1 cellular context compared by ENCODE assay signal in the genomic region with DNA sequence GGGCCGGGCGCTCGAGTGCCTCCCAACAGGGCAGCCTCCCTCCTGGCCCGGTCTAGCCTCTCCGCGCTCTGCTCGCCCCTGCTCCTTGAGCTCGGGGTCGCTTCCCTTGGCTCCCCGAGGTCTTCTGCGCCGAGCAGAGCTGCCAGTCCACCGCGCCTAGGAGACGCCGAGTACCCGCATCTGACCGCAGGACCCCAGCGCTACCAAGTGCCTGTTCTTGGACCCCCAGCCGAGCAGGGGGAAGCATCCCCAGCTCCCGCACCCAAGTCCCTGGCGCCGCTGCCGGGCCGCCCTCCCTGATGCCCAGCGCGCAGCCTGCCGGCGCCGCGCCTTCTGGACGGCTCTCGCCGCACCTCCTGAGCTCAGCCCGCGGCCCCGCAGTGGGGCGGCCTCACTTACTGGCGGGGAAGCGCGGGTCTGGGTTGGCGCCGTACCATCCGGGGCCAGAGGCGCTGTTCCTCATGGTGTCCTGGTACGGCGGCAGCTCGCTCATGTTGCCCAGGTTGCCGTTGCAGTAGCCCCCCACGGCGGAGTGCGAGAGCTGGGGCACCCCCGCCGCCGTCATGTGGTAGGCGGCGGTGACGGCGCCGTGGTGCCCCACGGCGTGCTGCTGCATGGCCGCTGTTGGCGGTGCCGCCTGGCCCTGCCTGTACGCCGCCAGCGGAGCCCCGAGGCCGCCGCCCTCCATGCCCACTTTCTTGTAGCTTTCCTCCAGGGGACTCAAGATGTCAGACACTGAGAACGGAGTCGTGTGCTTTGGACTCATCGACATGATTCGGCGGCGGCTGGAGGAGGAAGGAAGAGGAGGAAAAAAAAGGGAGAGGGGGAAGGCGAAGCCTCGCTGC.
TF ChIP-seq lines count a peak whose summit lies in the region.

No MANE protein-coding gene starts in this region.

TF ChIP-seq in GM23338, 12 proteins besides CTCF, POLR2A, EP300 and RAD21 (continued from another document):
- no peak for TF ChIP-seq ZNF114 (CRISPR knock-in tag; IDR thresholded peaks at IDR 0.05)
- TF ChIP-seq EZH2phosphoT487 (IDR thresholded peaks at IDR 0.05; ENCODE audit: unreplicated experiment) = peak; percentile 88
